ENCODE assay signal across 24 cellular contexts in genomic region chr10:34377833-34378232, GRCh38.
DNase-seq lines count a peak whose midpoint lies in the region; ATAC-seq, FAIRE-seq and TF ChIP-seq lines count a peak whose summit lies in the region.
"Had no signal": no experiment of that assay in that cellular context is flagged by ENCODE, and none has a peak within 500 bp of the region (broad histone marks: within the 10 kb centered on the region; RNA-seq: fewer than 3 reads in every experiment).

No MANE protein-coding gene starts in this region.

- H3K4me1 ChIP-seq in endodermal cell (ENCODE audit: control insufficient read depth, insufficient read depth, low read length) (no peaks in the 10 kb centered on the region), mesendoderm (ENCODE audit: control insufficient read depth, low read depth, low read length) (no peaks in the 10 kb centered on the region)

- ATAC-seq in WTC11 (peak; percentile 71), GM18873 (IDR thresholded peaks at IDR 0.05; ENCODE audit: low FRiP score, unreplicated experiment) (no peak)

- no peaks in the 10 kb centered on the region for H3K27me3 ChIP-seq in H7 (ENCODE audit: control insufficient read depth, insufficient read depth, low read length)
- no peaks in the 10 kb centered on the region for H3K27me3 ChIP-seq in endodermal cell (ENCODE audit: control insufficient read depth, insufficient read depth, low read length, poor library complexity, severe bottlenecking)
- H3K27me3 ChIP-seq in mesendoderm (ENCODE audit: insufficient read depth, low read length, poor library complexity), result no peaks in the 10 kb centered on the region
- H3K27me3 ChIP-seq: BE2C, BLaER1 had no signal

- H4K8ac ChIP-seq in mesendoderm (ENCODE audit: low read depth, low read length), result no peak overlapping the region

- no peak overlapping the region for H3K4me3 ChIP-seq in H7 (ENCODE audit: insufficient read depth, low read depth, low read length)
- no peak overlapping the region for H3K4me3 ChIP-seq in endodermal cell (ENCODE audit: low read length)
- H3K4me3 ChIP-seq in mesendoderm (ENCODE audit: low read length), result no peak overlapping the region
- H3K4me3 ChIP-seq: BLaER1 had no signal

- TF ChIP-seq CTCF in WTC11 (IDR thresholded peaks at IDR 0.05) (no peak), endodermal cell (conservative IDR thresholded peaks at IDR 0.05) (no peak)

- H3K23ac ChIP-seq in mesendoderm (ENCODE audit: low read length), result no peak overlapping the region

- H3K56ac ChIP-seq in mesendoderm (ENCODE audit: low read length), result no peak overlapping the region

- no peak overlapping the region for H2BK120ac ChIP-seq in mesendoderm (ENCODE audit: low read depth, low read length)

- H3K9ac ChIP-seq in endodermal cell (ENCODE audit: extremely low read depth, low read length, poor library complexity, severe bottlenecking) (no peak overlapping the region), mesendoderm (ENCODE audit: low read length) (no peak overlapping the region)
- H3K9ac ChIP-seq: BLaER1 had no signal

- no peak overlapping the region for H2BK5ac ChIP-seq in mesendoderm (ENCODE audit: low read length)

- no peak overlapping the region for H3K4ac ChIP-seq in mesendoderm (ENCODE audit: low read depth, low read length)

- H3K4me2 ChIP-seq in mesendoderm (ENCODE audit: low read length), result no peak overlapping the region
- H3K4me2 ChIP-seq: BLaER1 had no signal

- no peak overlapping the region for H4K5ac ChIP-seq in mesendoderm (ENCODE audit: low read length)

- H3K36me3 Mint-ChIP-seq in WTC11, result peaks cover 5% of the 10 kb centered on the region
- H3K36me3 Mint-ChIP-seq in endodermal cell (ENCODE audit: low read depth), result peaks cover 33% of the 10 kb centered on the region
- H3K36me3 Mint-ChIP-seq: CD14-positive monocyte; CD4-positive, alpha-beta memory T cell; CD4-positive, CD25-positive, alpha-beta regulatory T cell; CD8-positive, alpha-beta memory T cell had no signal

- 93 to 100% methylated on average over 2 to 3 of the region's 5 CpGs for WGBS in endodermal cell (ENCODE audit: insufficient coverage in 1 of 2, insufficient read length in 1 of 2), 2 experiments
- WGBS in mesendoderm (ENCODE audit: extremely low coverage, insufficient coverage, low lambda C conversion rate), result 100% methylated on average over 2 of the region's 5 CpGs

- POLR2A ChIA-PET in WTC11 (lab: Charles Lee), result no interaction called here

- DNase-seq in H7 (peak; percentile 19), WTC11 (ENCODE audit: low spot score) (no peak), endodermal cell (peak; percentile 61), mesendoderm (peak; percentile 27), H54 (ENCODE audit: insufficient read length, low spot score) (no peak), NCI-H526 (lab: John Stamatoyannopoulos, UW) (no peak)
- DNase-seq in activated effector memory CD4-positive, alpha-beta T cell treated with Interleukin-2 at 50 U/mL for 16 hours, result no peak
- DNase-seq: 8988T; ACHN; BE2C; C1 segment of cervical spinal cord; CD4-positive, alpha-beta memory T cell; CD4-positive, CD25-positive, alpha-beta regulatory T cell; CD8-positive, alpha-beta memory T cell; COR-L47; DMS 273 treated with DMSO at 0.1 percent for 48 hours; DMS79 treated with DMSO at 0.1 percent for 48 hours; GF-D8 had no signal

- CTCF ChIA-PET in WTC11 (lab: Charles Lee), result interaction anchor here (1.2 kb wide), 1 partner anchor 260 kb away, joined by 3 read pairs; no protein-coding TSS in a partner anchor

- FAIRE-seq in H54 (lab: Jason Lieb, UNC), result no peak
- FAIRE-seq: A204.1, G401.6, GM12891 had no signal

- no peak for TF ChIP-seq POLR2A in H54 (IDR thresholded peaks at IDR 0.05; ENCODE audit: low read depth, low read length)

- no peak overlapping the region for H3K27ac ChIP-seq in endodermal cell (ENCODE audit: low read depth, low read length)
- no peak overlapping the region for H3K27ac ChIP-seq in mesendoderm (ENCODE audit: low read depth, low read length)
- H3K27ac ChIP-seq: BLaER1 had no signal

- H3K9me3 Mint-ChIP-seq in WTC11 (no peaks in the 10 kb centered on the region), endodermal cell (no peaks in the 10 kb centered on the region)
- H3K9me3 Mint-ChIP-seq: CD14-positive monocyte; CD4-positive, alpha-beta memory T cell had no signal

- H3K27me3 Mint-ChIP-seq in WTC11 (ENCODE audit: low read depth) (no peaks in the 10 kb centered on the region), endodermal cell (ENCODE audit: insufficient read depth) (no peaks in the 10 kb centered on the region)
- H3K27me3 Mint-ChIP-seq: CD4-positive, CD25-positive, alpha-beta regulatory T cell had no signal

- no peaks in the 10 kb centered on the region for H3K9me3 ChIP-seq in endodermal cell (ENCODE audit: control insufficient read depth, low read length)
- H3K9me3 ChIP-seq: BE2C, BLaER1 had no signal

- H3K36me3 ChIP-seq in H7 (replicated peaks; ENCODE audit: control insufficient read depth, insufficient read depth, low read length) (no peaks in the 10 kb centered on the region; the same call in 1 of the 2 replicates), endodermal cell (ENCODE audit: control insufficient read depth, insufficient read depth, low read length) (peaks cover 72% of the 10 kb centered on the region), mesendoderm (ENCODE audit: control insufficient read depth, insufficient read depth, low read length) (no peaks in the 10 kb centered on the region)

- H3K4me1 Mint-ChIP-seq in WTC11 (peaks cover 40% of the 10 kb centered on the region), endodermal cell (peaks cover 10% of the 10 kb centered on the region)
- H3K4me1 Mint-ChIP-seq: CD4-positive, alpha-beta memory T cell; CD4-positive, CD25-positive, alpha-beta regulatory T cell; CD8-positive, alpha-beta memory T cell had no signal

- H3K79me2 ChIP-seq in mesendoderm (ENCODE audit: control insufficient read depth, insufficient read depth, low read length), result no peaks in the 10 kb centered on the region

- H3K4me3 Mint-ChIP-seq in WTC11 (no peak overlapping the region), endodermal cell (no peak overlapping the region)
- H3K4me3 Mint-ChIP-seq: CD14-positive monocyte; CD4-positive, alpha-beta memory T cell; CD4-positive, CD25-positive, alpha-beta regulatory T cell; CD8-positive, alpha-beta memory T cell had no signal

- H3K27ac Mint-ChIP-seq in WTC11 (no peak overlapping the region), endodermal cell (no peak overlapping the region)
- H3K27ac Mint-ChIP-seq: CD14-positive monocyte; CD4-positive, alpha-beta memory T cell; CD4-positive, CD25-positive, alpha-beta regulatory T cell; CD8-positive, alpha-beta memory T cell had no signal

- no peak overlapping the region for H3K18ac ChIP-seq in mesendoderm (ENCODE audit: low read length)

- H2AK5ac ChIP-seq in mesendoderm (ENCODE audit: low read length), result no peak overlapping the region

- no peaks in the 10 kb centered on the region for H3K79me1 ChIP-seq in mesendoderm (ENCODE audit: low read length)

- no peak overlapping the region for H2BK15ac ChIP-seq in mesendoderm (replicated peaks; ENCODE audit: low read depth)

TF ChIP-seq in WTC11, 78 proteins besides CTCF, POLR2A, EP300 and RAD21 (continues in another document):
- TF ChIP-seq, protein P1, sequence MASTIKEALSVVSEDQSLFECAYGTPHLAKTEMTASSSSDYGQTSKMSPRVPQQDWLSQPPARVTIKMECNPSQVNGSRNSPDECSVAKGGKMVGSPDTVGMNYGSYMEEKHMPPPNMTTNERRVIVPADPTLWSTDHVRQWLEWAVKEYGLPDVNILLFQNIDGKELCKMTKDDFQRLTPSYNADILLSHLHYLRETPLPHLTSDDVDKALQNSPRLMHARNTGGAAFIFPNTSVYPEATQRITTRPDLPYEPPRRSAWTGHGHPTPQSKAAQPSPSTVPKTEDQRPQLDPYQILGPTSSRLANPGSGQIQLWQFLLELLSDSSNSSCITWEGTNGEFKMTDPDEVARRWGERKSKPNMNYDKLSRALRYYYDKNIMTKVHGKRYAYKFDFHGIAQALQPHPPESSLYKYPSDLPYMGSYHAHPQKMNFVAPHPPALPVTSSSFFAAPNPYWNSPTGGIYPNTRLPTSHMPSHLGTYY (CRISPR knock-in tag; IDR thresholded peaks at IDR 0.05), result no peak
- TF ChIP-seq MYBL2 (CRISPR knock-in tag; IDR thresholded peaks at IDR 0.05) (no peak), ZNF423 (CRISPR knock-in tag; IDR thresholded peaks at IDR 0.05) (no peak), CREM (CRISPR knock-in tag; IDR thresholded peaks at IDR 0.05) (no peak), ZNF219 (CRISPR knock-in tag; IDR thresholded peaks at IDR 0.05; ENCODE audit: borderline replicate concordance) (no peak), ELF4 (CRISPR knock-in tag; IDR thresholded peaks at IDR 0.05; ENCODE audit: low read depth) (no peak), MAX (CRISPR knock-in tag; IDR thresholded peaks at IDR 0.05) (no peak)
- TF ChIP-seq, protein P2, sequence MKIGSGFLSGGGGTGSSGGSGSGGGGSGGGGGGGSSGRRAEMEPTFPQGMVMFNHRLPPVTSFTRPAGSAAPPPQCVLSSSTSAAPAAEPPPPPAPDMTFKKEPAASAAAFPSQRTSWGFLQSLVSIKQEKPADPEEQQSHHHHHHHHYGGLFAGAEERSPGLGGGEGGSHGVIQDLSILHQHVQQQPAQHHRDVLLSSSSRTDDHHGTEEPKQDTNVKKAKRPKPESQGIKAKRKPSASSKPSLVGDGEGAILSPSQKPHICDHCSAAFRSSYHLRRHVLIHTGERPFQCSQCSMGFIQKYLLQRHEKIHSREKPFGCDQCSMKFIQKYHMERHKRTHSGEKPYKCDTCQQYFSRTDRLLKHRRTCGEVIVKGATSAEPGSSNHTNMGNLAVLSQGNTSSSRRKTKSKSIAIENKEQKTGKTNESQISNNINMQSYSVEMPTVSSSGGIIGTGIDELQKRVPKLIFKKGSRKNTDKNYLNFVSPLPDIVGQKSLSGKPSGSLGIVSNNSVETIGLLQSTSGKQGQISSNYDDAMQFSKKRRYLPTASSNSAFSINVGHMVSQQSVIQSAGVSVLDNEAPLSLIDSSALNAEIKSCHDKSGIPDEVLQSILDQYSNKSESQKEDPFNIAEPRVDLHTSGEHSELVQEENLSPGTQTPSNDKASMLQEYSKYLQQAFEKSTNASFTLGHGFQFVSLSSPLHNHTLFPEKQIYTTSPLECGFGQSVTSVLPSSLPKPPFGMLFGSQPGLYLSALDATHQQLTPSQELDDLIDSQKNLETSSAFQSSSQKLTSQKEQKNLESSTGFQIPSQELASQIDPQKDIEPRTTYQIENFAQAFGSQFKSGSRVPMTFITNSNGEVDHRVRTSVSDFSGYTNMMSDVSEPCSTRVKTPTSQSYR (CRISPR knock-in tag; IDR thresholded peaks at IDR 0.05), result no peak

Comparison
In these comparisons a context has a peak if more than half of its experiments do, and no peak if none do; other contexts are left out.
1. DNase-seq: peak in H7 (single experiment), endodermal cell (single experiment) and mesendoderm (single experiment); none in WTC11 (single experiment), H54 (single experiment), NCI-H526 (0 of 2) and activated effector memory CD4-positive, alpha-beta T cell treated with Interleukin-2 at 50 U/mL for 16 hours (single experiment).